19 cellular contexts compared by ENCODE assay signal in genomic region chr11:27390318-27390958, GRCh38. TPM values are rescaled to one million over a fixed set of nuclear protein-coding genes. Genes with fewer than 3 reads are reported as not detected.
DNase-seq lines count a peak whose midpoint lies in the region; ATAC-seq and TF ChIP-seq lines count a peak whose summit lies in the region.
"Had no signal": no experiment of that assay in that cellular context is flagged by ENCODE, and none has a peak within 500 bp of the region (broad histone marks: within the 10 kb centered on the region; RNA-seq: fewer than 3 reads in every experiment).

No MANE protein-coding gene starts in this region.

- no peak overlapping the region for H2BK120ac ChIP-seq in H9 (ENCODE audit: low read depth, low read length, poor library complexity, severe bottlenecking)

- H2AK5ac ChIP-seq in H9 (ENCODE audit: insufficient read length, low read length): no peak overlapping the region

- H3K27ac Mint-ChIP-seq in H9: peak overlapping the region; percentile 19 to 91 (median 81); a peak in 5 of 7 replicates
- H3K27ac Mint-ChIP-seq in osteocyte (ENCODE audit: unreplicated experiment): peak overlapping the region; percentile 64
- H3K27ac Mint-ChIP-seq: activated B cell treated with CpG ODN at 0.5 μM for 24 hours; activated naive CD8-positive, alpha-beta T cell had no signal

- H4K5ac ChIP-seq in H9 (ENCODE audit: insufficient read length, low read depth, low read length): no peak overlapping the region

- H2BK20ac ChIP-seq in H9 (ENCODE audit: low read depth, low read length, poor library complexity, severe bottlenecking): no peak overlapping the region

- H3K27ac ChIP-seq in H9 (ENCODE audit: insufficient read length, low read depth, low read length) (no peak overlapping the region), OCI-LY1 (ENCODE audit: low read depth, low read length, poor library complexity, severe bottlenecking) (no peak overlapping the region)
- H3K27ac ChIP-seq: left ventricle myocardium inferior had no signal

- H2BK12ac ChIP-seq in H9 (ENCODE audit: insufficient read length, low read depth, low read length): no peak overlapping the region

- ATAC-seq in GM18858 (IDR thresholded peaks at IDR 0.05; ENCODE audit: unreplicated experiment): no peak

- H3K4me1 Mint-ChIP-seq in H9 (peaks cover 74 to 86% of the 10 kb centered on the region in 2 experiments), osteocyte (ENCODE audit: unreplicated experiment) (peaks cover 84% of the 10 kb centered on the region)
- H3K4me1 Mint-ChIP-seq: activated B cell treated with CpG ODN at 0.5 μM for 24 hours had no signal

- H3K18ac ChIP-seq in H9 (ENCODE audit: insufficient read length, low read depth, low read length): no peak overlapping the region

- H3K36me3 Mint-ChIP-seq in H9 (ENCODE audit: insufficient read depth in 1 of 3, low read depth in 3 of 3) (peaks cover 2 to 30% (median 10%) of the 10 kb centered on the region in 3 experiments; a peak in 6 of 7 replicates), osteocyte (ENCODE audit: unreplicated experiment) (peaks cover 4% of the 10 kb centered on the region)
- H3K36me3 Mint-ChIP-seq: activated naive CD8-positive, alpha-beta T cell had no signal

- no peaks in the 10 kb centered on the region for H3K23me2 ChIP-seq in H9 (ENCODE audit: insufficient read length, low read depth, low read length, poor library complexity, severe bottlenecking)

- H3K56ac ChIP-seq in H9 (ENCODE audit: insufficient read length, low read depth, low read length): no peak overlapping the region

- H3K14ac ChIP-seq in H9 (ENCODE audit: insufficient read depth, low read length): no peak overlapping the region

- H3T11ph ChIP-seq in H9 (ENCODE audit: low read length): no peak overlapping the region

- H3K27me3 Mint-ChIP-seq in H9 (ENCODE audit: low read depth): no peaks in the 10 kb centered on the region
- no peaks in the 10 kb centered on the region for H3K27me3 Mint-ChIP-seq in osteocyte (ENCODE audit: unreplicated experiment)
- H3K27me3 Mint-ChIP-seq: activated B cell treated with CpG ODN at 0.5 μM for 24 hours; activated naive CD8-positive, alpha-beta T cell had no signal

- H4K8ac ChIP-seq in H9 (replicated peaks; ENCODE audit: insufficient read length, low read depth, low read length): no peak overlapping the region

- H2AFZ ChIP-seq in H9 (ENCODE audit: low read length): no peak overlapping the region
- H2AFZ ChIP-seq in OCI-LY1 (ENCODE audit: low read length): no peak overlapping the region

- H4K20me1 ChIP-seq in H9 (ENCODE audit: control insufficient read depth, insufficient read depth, insufficient read length) (no peaks in the 10 kb centered on the region), OCI-LY1 (ENCODE audit: insufficient read depth, low read length) (no peaks in the 10 kb centered on the region)

- H4K91ac ChIP-seq in H9 (ENCODE audit: insufficient read length, low read depth, low read length): no peak overlapping the region

- H3K9me3 ChIP-seq in H9 (ENCODE audit: control insufficient read depth, low read depth, low read length) (no peaks in the 10 kb centered on the region), OCI-LY1 (ENCODE audit: low read length) (no peaks in the 10 kb centered on the region)
- H3K9me3 ChIP-seq: left ventricle myocardium inferior, uterus had no signal

- no peaks in the 10 kb centered on the region for H3K9me2 ChIP-seq in OCI-LY1 (ENCODE audit: low read depth, low read length)

- DNase-seq in H9: no peak
- DNase-seq in epithelial cell of proximal tubule (ENCODE audit: low read depth): no peak
- DNase-seq in osteocyte (ENCODE audit: extremely low spot score, unreplicated experiment): no peak
- DNase-seq in NCI-H1105 treated with DMSO at 0.1 percent for 48 hours (lab: John Stamatoyannopoulos, UW): no peak
- DNase-seq in foreskin fibroblast: no peak
- DNase-seq: activated B cell treated with CpG ODN at 0.5 μM for 24 hours; dermis blood vessel endothelial cell; left ventricle myocardium inferior; MV-4-11; NCI-H1930; NCI-H510A treated with DMSO at 0.1 percent for 48 hours; posterior cingulate gyrus; SIG-M5; stimulated activated CD4-positive, alpha-beta T cell treated with anti-CD3 and anti-CD28 coated beads, Interleukin-4, amount 100 ng/mL, for 1 hour; uterus had no signal

- H3K9me3 Mint-ChIP-seq in H9 (no peaks in the 10 kb centered on the region), osteocyte (ENCODE audit: unreplicated experiment) (no peaks in the 10 kb centered on the region)
- H3K9me3 Mint-ChIP-seq: activated B cell treated with CpG ODN at 0.5 μM for 24 hours had no signal

- H2BK15ac ChIP-seq in H9 (ENCODE audit: low read depth, low read length): no peak overlapping the region

- H3K23ac ChIP-seq in H9 (ENCODE audit: insufficient read length, low read depth, low read length): no peak overlapping the region

- WGBS in H9 (ENCODE audit: extremely low coverage, insufficient read length, low lambda C conversion rate): no CpG with 5 or more reads among the region's 4 CpGs

- H3K4me3 Mint-ChIP-seq in H9 (no peak overlapping the region), osteocyte (ENCODE audit: unreplicated experiment) (no peak overlapping the region)
- H3K4me3 Mint-ChIP-seq: activated B cell treated with CpG ODN at 0.5 μM for 24 hours; activated naive CD8-positive, alpha-beta T cell had no signal

- no peak overlapping the region for H3K4me2 ChIP-seq in H9 (ENCODE audit: insufficient read depth, insufficient read length, low read length)
- H3K4me2 ChIP-seq in OCI-LY1 (ENCODE audit: low read length): no peak overlapping the region

- H3F3A ChIP-seq in OCI-LY1 (ENCODE audit: insufficient read depth, low read length): no peaks in the 10 kb centered on the region

- H3K36me3 ChIP-seq in OCI-LY1 (ENCODE audit: insufficient read depth, low read length): no peaks in the 10 kb centered on the region
- H3K36me3 ChIP-seq: left ventricle myocardium inferior, uterus had no signal

- no peak overlapping the region for H2BK5ac ChIP-seq in H9 (ENCODE audit: insufficient read length, low read length)

- H3K27me3 ChIP-seq in H9 (ENCODE audit: insufficient read depth, low read length) (no peaks in the 10 kb centered on the region), OCI-LY1 (ENCODE audit: insufficient read depth, low read length) (no peaks in the 10 kb centered on the region)
- H3K27me3 ChIP-seq: uterus had no signal

- H3K4me3 ChIP-seq in OCI-LY1 (ENCODE audit: low read depth, low read length, poor library complexity, severe bottlenecking): no peak overlapping the region
- H3K4me3 ChIP-seq in epithelial cell of proximal tubule (ENCODE audit: low read depth, low read length): no peak overlapping the region
- H3K4me3 ChIP-seq in foreskin fibroblast (ENCODE audit: low read depth in 1 of 2, low read length in 2 of 2): no peak overlapping the region
- H3K4me3 ChIP-seq: left ventricle myocardium inferior, skin epidermis, uterus had no signal

- H3K4ac ChIP-seq in H9 (ENCODE audit: low read depth, low read length): no peak overlapping the region

- H3K79me2 ChIP-seq in H9 (ENCODE audit: insufficient read depth, low read length) (no peaks in the 10 kb centered on the region), OCI-LY1 (ENCODE audit: insufficient read depth, low read length) (no peaks in the 10 kb centered on the region)

- TF ChIP-seq CTCF in H9 (conservative IDR thresholded peaks at IDR 0.05) (peak; percentile 53), OCI-LY1 (IDR thresholded peaks at IDR 0.05; ENCODE audit: low read length) (peak; percentile 19; the same call in 1 of the 2 replicates), epithelial cell of proximal tubule (conservative IDR thresholded peaks at IDR 0.05; ENCODE audit: low read depth, low read length) (peak; percentile 25), osteocyte (IDR thresholded peaks at IDR 0.05) (no peak), foreskin fibroblast (IDR thresholded peaks at IDR 0.05; ENCODE audit: low read depth, low read length) (no peak)

- H3K79me1 ChIP-seq in H9 (ENCODE audit: insufficient read depth, low read depth, low read length, poor library complexity, severe bottlenecking): no peaks in the 10 kb centered on the region

- no peak overlapping the region for H3K9ac ChIP-seq in H9 (ENCODE audit: extremely low read depth, insufficient read length, low read length)
- no peak overlapping the region for H3K9ac ChIP-seq in OCI-LY1 (ENCODE audit: low read length)

- H3K4me1 ChIP-seq in H9 (ENCODE audit: insufficient read depth, low read length) (peaks cover 6% of the 10 kb centered on the region; the same call in 1 of the 2 replicates), OCI-LY1 (ENCODE audit: insufficient read depth, low read length, severe bottlenecking) (no peaks in the 10 kb centered on the region)
- H3K4me1 ChIP-seq: uterus had no signal

RNA-seq across cellular contexts. Expression of gene CCDC34, which starts 27.4 kb away (rescaled TPM):
- total RNA-seq in H9 (2021) (24.5 and 25.2 TPM in 2 replicates), epithelial cell of proximal tubule (5.7 and 8.0 TPM in 2 replicates), osteocyte (2.8 and 4.8 TPM in 2 replicates)

Comparison
In these comparisons a context has a peak if more than half of its experiments do, and no peak if none do; other contexts are left out.
1. CTCF ChIP-seq: peak in H9 (single experiment), OCI-LY1 (single experiment) and epithelial cell of proximal tubule (single experiment); none in osteocyte (single experiment) and foreskin fibroblast (single experiment).